In genomic region chr4:186714006-186714675, GRCh38 we compare ENCODE assay signal across 20 cellular contexts. TPM values are rescaled to one million over a fixed set of nuclear protein-coding genes. Genes with fewer than 3 reads are reported as not detected.
DNase-seq lines count a peak whose midpoint lies in the region; ATAC-seq and TF ChIP-seq lines count a peak whose summit lies in the region.
"Had no signal": no experiment of that assay in that cellular context is flagged by ENCODE, and none has a peak within 500 bp of the region (broad histone marks: within the 10 kb centered on the region; RNA-seq: fewer than 3 reads in every experiment).

No MANE protein-coding gene starts in this region.

- peak overlapping the region; percentile 24 to 41 (median 25) for H3K27ac Mint-ChIP-seq in nephron
- H3K27ac Mint-ChIP-seq in activated T-helper 17 cell treated with anti-CD3 and anti-CD28 coated beads, Interleukin-2, amount 50 U/mL, for 72 hours: no peak overlapping the region
- H3K27ac Mint-ChIP-seq: CD4-positive, alpha-beta T cell had no signal

- H3K27me3 ChIP-seq in heart left ventricle: no peaks in the 10 kb centered on the region
- H3K27me3 ChIP-seq in heart right ventricle: no peaks in the 10 kb centered on the region
- H3K27me3 ChIP-seq in GM23248 (replicated peaks; ENCODE audit: insufficient read depth): no peaks in the 10 kb centered on the region
- H3K27me3 ChIP-seq: SJCRH30 had no signal

- H3K36me3 Mint-ChIP-seq in nephron (ENCODE audit: low read depth): peaks cover 73% of the 10 kb centered on the region
- no peaks in the 10 kb centered on the region for H3K36me3 Mint-ChIP-seq in activated T-helper 17 cell treated with anti-CD3 and anti-CD28 coated beads, Interleukin-2, amount 50 U/mL, for 72 hours (ENCODE audit: low read depth)

- H3K36me3 ChIP-seq in heart left ventricle: peaks cover 0 to 6% (median 0%) of the 10 kb centered on the region in 9 donors
- H3K36me3 ChIP-seq in heart right ventricle: peaks cover 0 to 5% (median 1%) of the 10 kb centered on the region in 9 donors
- 0 out of 2 replicates have a peak, but pooled peaks cover 2% of the 10 kb centered on the region for H3K36me3 ChIP-seq in GM23248 (ENCODE audit: low read depth)

- H3K4me3 ChIP-seq in heart left ventricle (no peak overlapping the region), heart right ventricle (no peak overlapping the region), GM23248 (no peak overlapping the region)
- H3K4me3 ChIP-seq: SJCRH30 had no signal

- H3K9me3 Mint-ChIP-seq in nephron: peaks cover 29% of the 10 kb centered on the region
- H3K9me3 Mint-ChIP-seq in activated T-helper 17 cell treated with anti-CD3 and anti-CD28 coated beads, Interleukin-2, amount 50 U/mL, for 72 hours: peaks cover 18% of the 10 kb centered on the region

- H3K4me2 ChIP-seq in GM23248 (ENCODE audit: unreplicated experiment): no peak overlapping the region

- no peak overlapping the region for H3K9ac ChIP-seq in GM23248

- H3K9me3 ChIP-seq in heart left ventricle (peaks cover 0 to 6% (median 0%) of the 10 kb centered on the region in 12 donors), heart right ventricle (peaks cover 0 to 8% (median under 1%) of the 10 kb centered on the region in 11 donors), GM23248 (ENCODE audit: low read depth) (peaks cover 3% of the 10 kb centered on the region)
- H3K9me3 ChIP-seq: SJCRH30 had no signal

- WGBS in heart left ventricle, 4 donors: 50 to 77% (median 67%) methylated on average over 16 of the region's 16 CpGs
- WGBS in heart right ventricle, 2 donors: 52 to 66% methylated on average over 16 of the region's 16 CpGs
- WGBS in GM23248 (ENCODE audit: low coverage in 1 of 2, low lambda C conversion rate in 2 of 2, missing lambda C conversion rate in 2 of 2), 2 experiments: 96 to 97% methylated on average over 16 of the region's 16 CpGs

- no peaks in the 10 kb centered on the region for H3K9me2 ChIP-seq in GM23248 (ENCODE audit: insufficient read depth)

- peaks cover 3% of the 10 kb centered on the region; the same call in 1 of the 2 replicates for H3F3A ChIP-seq in GM23248 (ENCODE audit: insufficient read depth)

- ATAC-seq in heart left ventricle: peak in 3 of 4 donors; percentile 32 to 71 (median 54)
- ATAC-seq in Right ventricle myocardium inferior: no peak
- peak in 5 of 8 donors; percentile 24 to 72 (median 48) for ATAC-seq in heart right ventricle
- no peak for ATAC-seq in HG03139 (IDR thresholded peaks at IDR 0.05; ENCODE audit: unreplicated experiment)
- no peak for ATAC-seq in activated T-helper 17 cell treated with anti-CD3 and anti-CD28 coated beads, Interleukin-2, amount 50 U/mL, for 72 hours (replicated peaks)
- no peak for ATAC-seq in HG02840 (IDR thresholded peaks at IDR 0.05; ENCODE audit: low FRiP score, unreplicated experiment)
- ATAC-seq: HepG2 had no signal

- H3K27ac ChIP-seq in heart left ventricle: peak overlapping the region in 8 of 12 donors; percentile 17 to 73 (median 52)
- peak overlapping the region in 5 of 10 donors; percentile 1 to 79 (median 40) for H3K27ac ChIP-seq in heart right ventricle
- no peak overlapping the region for H3K27ac ChIP-seq in GM23248
- H3K27ac ChIP-seq: SJCRH30 had no signal

- H3K4me1 ChIP-seq in heart left ventricle: peaks cover 0 to 59% (median 11%) of the 10 kb centered on the region in 12 donors
- H3K4me1 ChIP-seq in heart right ventricle: peaks cover 4 to 81% (median 20%) of the 10 kb centered on the region in 9 donors
- H3K4me1 ChIP-seq in GM23248 (ENCODE audit: insufficient read depth): no peaks in the 10 kb centered on the region
- H3K4me1 ChIP-seq: SJCRH30 had no signal

- H4K20me1 ChIP-seq in GM23248 (ENCODE audit: insufficient read depth): peaks cover 5% of the 10 kb centered on the region; the same call in 1 of the 2 replicates

- TF ChIP-seq CTCF in heart left ventricle (IDR thresholded peaks at IDR 0.05) (no peak), heart right ventricle (IDR thresholded peaks at IDR 0.05) (no peak), nephron (IDR thresholded peaks at IDR 0.05; ENCODE audit: unreplicated experiment in 3 of 3) (no peak)

- in situ Hi-C loops in GM23248 (cut with MboI): loop anchor here (25.0 kb wide), 1 partner anchor 873 kb away; no protein-coding TSS in a partner anchor

- intact Hi-C loops in heart left ventricle (cut with DNase I) (no loop called here), Right ventricle myocardium inferior (cut with DNase I) (no loop called here), heart right ventricle (cut with DNase I) (no loop called here)

- peaks cover 100% of the 10 kb centered on the region for H3K79me2 ChIP-seq in GM23248 (ENCODE audit: insufficient read depth)

- no peak for TF ChIP-seq POLR2A in heart left ventricle (IDR thresholded peaks at IDR 0.05)

- H3K27me3 Mint-ChIP-seq in nephron (ENCODE audit: low read depth): no peaks in the 10 kb centered on the region
- H3K27me3 Mint-ChIP-seq in activated T-helper 17 cell treated with anti-CD3 and anti-CD28 coated beads, Interleukin-2, amount 50 U/mL, for 72 hours: no peaks in the 10 kb centered on the region
- H3K27me3 Mint-ChIP-seq: CD4-positive, alpha-beta T cell had no signal

- peaks cover 41% of the 10 kb centered on the region for H3K4me1 Mint-ChIP-seq in nephron
- no peaks in the 10 kb centered on the region for H3K4me1 Mint-ChIP-seq in activated T-helper 17 cell treated with anti-CD3 and anti-CD28 coated beads, Interleukin-2, amount 50 U/mL, for 72 hours

- H2AFZ ChIP-seq in GM23248: no peak overlapping the region

- no peak for DNase-seq in heart left ventricle
- DNase-seq in Right ventricle myocardium inferior (ENCODE audit: missing footprints): no peak
- peak in 1 of 2 donors; percentile 27 for DNase-seq in heart right ventricle
- DNase-seq in GM23248: no peak
- DNase-seq: 8988T; CD4-positive, alpha-beta T cell; DMS153; GDM1; HCEC 1CT; KG1; NCI-H1105 treated with DMSO at 0.1 percent for 48 hours; NCI-H1694 treated with DMSO at 0.1 percent for 48 hours; NCI-H510A; NCI-H774; SJCRH30 had no signal

- H3K4me3 Mint-ChIP-seq in nephron: no peak overlapping the region
- H3K4me3 Mint-ChIP-seq in activated T-helper 17 cell treated with anti-CD3 and anti-CD28 coated beads, Interleukin-2, amount 50 U/mL, for 72 hours: no peak overlapping the region
- H3K4me3 Mint-ChIP-seq: CD4-positive, alpha-beta T cell had no signal

RNA-seq across cellular contexts. Expression of gene FAT1, which starts 9.5 kb away (rescaled TPM):
- total RNA-seq in heart left ventricle (100 to 1,000 TPM in 2 of 9 donors, 10 to 100 TPM in 7; 54.4 to 151 (median 76.4) TPM), Right ventricle myocardium inferior (55.2 TPM), heart right ventricle (100 to 1,000 TPM in 3 of 10 donors, 10 to 100 TPM in 7; 48.5 to 131 (median 82.8) TPM)
- polyA plus RNA-seq in heart left ventricle (10 to 100 TPM; 15.2 to 57.1 TPM), heart right ventricle (10 to 100 TPM; 20.4 to 43.2 TPM), GM23248 (2016; fragmentation: Nextera tagmentation; extraction: Ambion mirVana) (53.3 and 54.0 TPM in 2 replicates)
- total RNA-seq in activated T-helper 17 cell treated with anti-CD3 and anti-CD28 coated beads, Interleukin-2, amount 50 U/mL, for 72 hours: not detected
- total RNA-seq in GM23248 (2014; rRNA removed; shearing (Covaris generic)): 250 and 261 TPM in 2 replicates

Comparison
In these comparisons a context has a peak if more than half of its experiments do, and no peak if none do; other contexts are left out.
1. ATAC-seq: peak in heart left ventricle (3 of 4) and heart right ventricle (5 of 8); none in Right ventricle myocardium inferior (single experiment), HG03139 (single experiment), activated T-helper 17 cell treated with anti-CD3 and anti-CD28 coated beads, Interleukin-2, amount 50 U/mL, for 72 hours (single experiment) and HG02840 (single experiment).
2. RNA of gene FAT1, which starts 9.5 kb away (total RNA-seq): 250 to 261 TPM in GM23248, 48.5 to 131 TPM in heart right ventricle, 54.4 to 151 TPM in heart left ventricle and 55.2 TPM in Right ventricle myocardium inferior (single experiment); not detected in activated T-helper 17 cell treated with anti-CD3 and anti-CD28 coated beads, Interleukin-2, amount 50 U/mL, for 72 hours; every median in the first group is over 10 times any median in the second.